19 cellular contexts compared by ENCODE assay signal in genomic region chr2:69465513-69466456, GRCh38. TPM values are rescaled to one million over a fixed set of nuclear protein-coding genes. Genes with fewer than 3 reads are reported as not detected.
A peak's percentile ranks its signal among the peaks of the same experiment; 100 is the strongest.
DNase-seq lines count a peak whose midpoint lies in the region; ATAC-seq and TF ChIP-seq lines count a peak whose summit lies in the region.
"Had no signal": no experiment of that assay in that cellular context is flagged by ENCODE, and none has a peak within 500 bp of the region (broad histone marks: within the 10 kb centered on the region; RNA-seq: fewer than 3 reads in every experiment).

No MANE protein-coding gene starts in this region.

- no peak overlapping the region for H3K4ac ChIP-seq in trophoblast cell (ENCODE audit: low read depth, low read length)

- DNase-seq in Right ventricle myocardium inferior (ENCODE audit: missing footprints) (peak; percentile 80), cardiac septum (ENCODE audit: low spot score) (no peak), cardiac muscle cell (ENCODE audit: low read depth in 1 of 2, low spot score in 1 of 2) (peak in 1 of 2 donors; percentile 20), trophoblast cell (no peak), uterus (peak; percentile 59 to 63), hippocampal formation (lab: John Stamatoyannopoulos, UW) (no peak), epidermal melanocyte (ENCODE audit: insufficient read length, low spot score) (no peak), nucleus accumbens (lab: John Stamatoyannopoulos, UW) (no peak)
- DNase-seq: ACHN; activated CD8-positive, alpha-beta memory T cell treated with anti-CD3 and anti-CD28 coated beads, Interleukin-2, amount 50 U/mL, for 48 hours; CD4-positive, alpha-beta memory T cell; GOT3; NCI-H1436 treated with DMSO at 0.1 percent for 48 hours; NCI-H2227 treated with DMSO at 0.1 percent for 48 hours; stimulated activated CD4-positive, alpha-beta T cell treated with anti-CD3 and anti-CD28 coated beads, Interleukin-2, amount 100 ng/mL, for 48 hours; T-helper 9 cell had no signal

- no peak overlapping the region for H3K9ac ChIP-seq in trophoblast cell (ENCODE audit: low read length)

- H2BK5ac ChIP-seq in trophoblast cell (ENCODE audit: low read depth, low read length, poor library complexity): no peak overlapping the region

- no peaks in the 10 kb centered on the region for H3K27me3 ChIP-seq in cardiac muscle cell
- no peaks in the 10 kb centered on the region for H3K27me3 ChIP-seq in trophoblast cell (ENCODE audit: insufficient read depth, low read length)
- no peaks in the 10 kb centered on the region for H3K27me3 ChIP-seq in uterus
- H3K27me3 ChIP-seq: hepatocyte had no signal

- H3K27ac ChIP-seq in cardiac muscle cell (peak overlapping the region; percentile 31), trophoblast cell (ENCODE audit: low read depth, low read length) (no peak overlapping the region), uterus (no peak overlapping the region)
- H3K27ac ChIP-seq: hepatocyte had no signal

- H3K79me2 ChIP-seq in trophoblast cell (ENCODE audit: control insufficient read depth, insufficient read depth, low read length, poor library complexity): no peaks in the 10 kb centered on the region
- H3K79me2 ChIP-seq: hepatocyte had no signal

- no peak for TF ChIP-seq CTCF in cardiac muscle cell (IDR thresholded peaks at IDR 0.05; ENCODE audit: low read depth, low read length)
- no peak for TF ChIP-seq CTCF in uterus (IDR thresholded peaks at IDR 0.05)

- no peak overlapping the region for H4K8ac ChIP-seq in trophoblast cell (ENCODE audit: low read depth, low read length)

- H3K14ac ChIP-seq in trophoblast cell (ENCODE audit: low read length): no peak overlapping the region

- H2BK12ac ChIP-seq in trophoblast cell (ENCODE audit: low read length): no peak overlapping the region

- H3K4me1 ChIP-seq in cardiac muscle cell (ENCODE audit: low read depth) (no peaks in the 10 kb centered on the region), trophoblast cell (ENCODE audit: control insufficient read depth in 1 of 2, insufficient read depth in 2 of 2, low read length in 2 of 2) (no peaks in the 10 kb centered on the region), uterus (no peaks in the 10 kb centered on the region)

- peaks cover 2% of the 10 kb centered on the region for H3K79me1 ChIP-seq in trophoblast cell (ENCODE audit: low read length)

- H3K4me2 ChIP-seq in trophoblast cell (ENCODE audit: low read length): no peak overlapping the region
- H3K4me2 ChIP-seq: hepatocyte had no signal

- no peaks in the 10 kb centered on the region for H3K9me3 ChIP-seq in cardiac muscle cell (ENCODE audit: low read depth)
- H3K9me3 ChIP-seq in trophoblast cell (ENCODE audit: insufficient read depth, low read depth, low read length): no peaks in the 10 kb centered on the region
- H3K9me3 ChIP-seq in uterus: no peaks in the 10 kb centered on the region

- H3K36me3 ChIP-seq in cardiac muscle cell: no peaks in the 10 kb centered on the region
- peaks cover 11 to 14% of the 10 kb centered on the region in 2 experiments for H3K36me3 ChIP-seq in trophoblast cell (ENCODE audit: control insufficient read depth in 1 of 2, insufficient read depth in 2 of 2, low read length in 2 of 2)
- H3K36me3 ChIP-seq in uterus: no peaks in the 10 kb centered on the region

- ATAC-seq in Right ventricle myocardium inferior: peak; percentile 87
- ATAC-seq: GM12878, left lobe of liver had no signal

- no peak overlapping the region for H4K91ac ChIP-seq in trophoblast cell (ENCODE audit: low read depth, low read length)

- H2AK5ac ChIP-seq in trophoblast cell (ENCODE audit: low read length): no peak overlapping the region

- H3K18ac ChIP-seq in trophoblast cell (ENCODE audit: low read length): no peak overlapping the region

- H3K4me3 ChIP-seq in cardiac muscle cell (no peak overlapping the region), trophoblast cell (ENCODE audit: low read depth, low read length) (no peak overlapping the region), uterus (no peak overlapping the region)
- H3K4me3 ChIP-seq: GM12878, hepatocyte had no signal

- H2AFZ ChIP-seq in trophoblast cell (ENCODE audit: insufficient read depth, low read length, poor library complexity): no peak overlapping the region
- H2AFZ ChIP-seq: hepatocyte had no signal

- H4K12ac ChIP-seq in trophoblast cell (ENCODE audit: low read depth, low read length): peak overlapping the region; percentile 44

- intact Hi-C loops in Right ventricle myocardium inferior (cut with DNase I): no loop called here
- intact Hi-C loops in cardiac septum (cut with DNase I): no loop called here
- intact Hi-C loops in uterus (cut with DNase I; ENCODE audit: low total_unique reads): no loop called here

- no CpG with 5 or more reads among the region's 14 CpGs for WGBS in trophoblast cell (ENCODE audit: extremely low coverage, insufficient coverage, insufficient read length)

- no peak overlapping the region for H3K23ac ChIP-seq in trophoblast cell (ENCODE audit: low read length)

- H2BK120ac ChIP-seq in trophoblast cell (ENCODE audit: insufficient read depth, low read length, poor library complexity): no peak overlapping the region

- no peak for TF ChIP-seq POLR2A in uterus (IDR thresholded peaks at IDR 0.05)

RNA-seq across cellular contexts. Expression of gene NFU1, which starts 28.6 kb away (rescaled TPM):
- 122 TPM for total RNA-seq in Right ventricle myocardium inferior
- total RNA-seq in cardiac septum: 90.3 TPM
- total RNA-seq in cardiac muscle cell: 78.8 and 82.6 TPM in 2 replicates
- 129 and 131 TPM in 2 replicates for polyA plus RNA-seq in cardiac muscle cell
- 85.9 and 87.5 TPM in 2 replicates for polyA plus RNA-seq in trophoblast cell (2013)
- total RNA-seq in uterus: 10 to 100 TPM; 24.4 to 55.3 (median 41.6) TPM

Comparison
In these comparisons a context has a peak if more than half of its experiments do, and no peak if none do; other contexts are left out.
1. DNase-seq: peak in Right ventricle myocardium inferior (single experiment) and uterus (2 of 2); none in cardiac septum (single experiment), trophoblast cell (0 of 2), hippocampal formation (0 of 2), epidermal melanocyte (single experiment) and nucleus accumbens (0 of 56).